15 cellular contexts compared by ENCODE assay signal in the genomic region with DNA sequence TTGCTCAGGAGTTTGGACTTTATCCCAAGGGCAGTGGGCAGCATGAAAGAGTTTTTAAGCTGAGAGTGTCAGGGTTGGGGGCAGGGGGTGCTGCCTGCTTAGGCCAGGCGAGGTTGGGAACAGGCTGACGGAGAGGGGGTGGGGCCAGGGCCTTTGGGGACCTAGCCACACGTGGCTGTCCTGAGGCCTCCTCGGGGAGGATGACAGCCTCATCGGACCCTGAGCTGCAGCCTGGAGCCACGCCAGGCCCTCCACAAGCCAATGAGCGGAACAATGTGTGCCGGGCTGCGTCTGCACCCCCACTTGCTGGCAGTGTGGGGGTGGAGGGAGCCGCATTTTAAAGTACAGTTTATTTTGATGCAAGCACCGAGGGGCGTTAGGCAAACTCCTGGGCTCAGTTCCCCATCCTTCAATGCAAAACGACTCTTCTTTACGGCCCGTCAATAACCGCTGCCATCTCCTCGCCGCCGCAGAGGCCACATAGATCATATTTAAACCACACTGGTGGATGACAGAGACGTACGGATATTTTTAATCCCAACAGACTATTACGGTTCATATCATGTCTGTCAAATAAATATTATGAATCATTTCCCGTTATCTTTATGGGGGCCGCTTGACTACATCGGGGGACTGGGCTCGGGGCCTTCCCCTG. TPM values are rescaled to one million over a fixed set of nuclear protein-coding genes. Genes with fewer than 3 reads are reported as not detected.
DNase-seq lines count a peak whose midpoint lies in the region; ATAC-seq and TF ChIP-seq lines count a peak whose summit lies in the region.
"Had no signal": no experiment of that assay in that cellular context is flagged by ENCODE, and none has a peak within 500 bp of the region (broad histone marks: within the 10 kb centered on the region; RNA-seq: fewer than 3 reads in every experiment).

No MANE protein-coding gene starts in this region.

- ATAC-seq in left lobe of liver (peak; percentile 43), HG03196 (IDR thresholded peaks at IDR 0.05; ENCODE audit: unreplicated experiment) (no peak)
- ATAC-seq in activated CD8-positive, alpha-beta memory T cell treated with anti-CD3 and anti-CD28 coated beads, Interleukin-2, amount 10 ng/mL, durations not matched to agents 7 days and 5 days, result no peak
- ATAC-seq: activated CD8-positive, alpha-beta T cell treated with anti-CD3 and anti-CD28 coated beads, Interleukin-2, amount 10 ng/mL, durations not matched to agents 7 days and 5 days; foreskin keratinocyte; PC-3 had no signal

- H3K4me3 ChIP-seq in H7 (ENCODE audit: insufficient read depth, low read depth, low read length), result no peak overlapping the region
- no peak overlapping the region for H3K4me3 ChIP-seq in SJCRH30

- no peak overlapping the region for H3K27ac ChIP-seq in SJCRH30
- H3K27ac ChIP-seq: foreskin keratinocyte had no signal

- H3K9me3 ChIP-seq in SJCRH30 (replicated peaks), result no peaks in the 10 kb centered on the region

- no peak overlapping the region for H3K4me3 Mint-ChIP-seq in nephron progenitor cell
- no peak overlapping the region for H3K4me3 Mint-ChIP-seq in activated T-cell treated with anti-CD3 and anti-CD28 coated beads, Interleukin-2, amount 50 U/mL, for 24 hours
- no peak overlapping the region for H3K4me3 Mint-ChIP-seq in activated CD8-positive, alpha-beta memory T cell treated with anti-CD3 and anti-CD28 coated beads, Interleukin-2, amount 10 ng/mL, durations not matched to agents 7 days and 5 days
- H3K4me3 Mint-ChIP-seq: activated CD8-positive, alpha-beta T cell treated with anti-CD3 and anti-CD28 coated beads, Interleukin-2, amount 10 ng/mL, durations not matched to agents 7 days and 5 days had no signal

- DNase-seq in H7, result peak; percentile 69
- peak; percentile 44 to 47 for DNase-seq in SJCRH30
- peak; percentile 94 for DNase-seq in left lobe of liver (ENCODE audit: low spot score)
- DNase-seq in posterior vena cava (ENCODE audit: low spot score), result peak; percentile 31
- DNase-seq in nephron progenitor cell, result no peak
- no peak for DNase-seq in activated T-cell treated with anti-CD3 and anti-CD28 coated beads, Interleukin-2, amount 50 U/mL, for 24 hours
- no peak for DNase-seq in activated CD8-positive, alpha-beta memory T cell treated with anti-CD3 and anti-CD28 coated beads, Interleukin-2, amount 10 ng/mL, durations not matched to agents 7 days and 5 days
- DNase-seq: activated CD8-positive, alpha-beta T cell treated with anti-CD3 and anti-CD28 coated beads, Interleukin-2, amount 10 ng/mL, durations not matched to agents 7 days and 5 days; amniotic stem cell; foreskin keratinocyte; midbrain; NCI-H226; PC-3 had no signal

- H3K27ac Mint-ChIP-seq in nephron progenitor cell, result no peak overlapping the region
- H3K27ac Mint-ChIP-seq in activated T-cell treated with anti-CD3 and anti-CD28 coated beads, Interleukin-2, amount 50 U/mL, for 24 hours, result no peak overlapping the region
- no peak overlapping the region for H3K27ac Mint-ChIP-seq in activated CD8-positive, alpha-beta memory T cell treated with anti-CD3 and anti-CD28 coated beads, Interleukin-2, amount 10 ng/mL, durations not matched to agents 7 days and 5 days
- H3K27ac Mint-ChIP-seq: activated CD8-positive, alpha-beta T cell treated with anti-CD3 and anti-CD28 coated beads, Interleukin-2, amount 10 ng/mL, durations not matched to agents 7 days and 5 days; activated T-helper 2 cell treated with anti-CD3 and anti-CD28 coated beads, Interferon-gamma antibody, Interleukin-2, Interleukin-4, amounts not matched to agents 10 μg/mL and 5 μg/mL and 100 μg/mL, durations not matched to agents 14 hours and 24 hours and 36 hours had no signal

- peaks cover 37% of the 10 kb centered on the region for H3K4me1 ChIP-seq in SJCRH30

- no peaks in the 10 kb centered on the region for H3K9me3 Mint-ChIP-seq in nephron progenitor cell
- H3K9me3 Mint-ChIP-seq in activated T-cell treated with anti-CD3 and anti-CD28 coated beads, Interleukin-2, amount 50 U/mL, for 24 hours, result no peaks in the 10 kb centered on the region
- H3K9me3 Mint-ChIP-seq in activated CD8-positive, alpha-beta memory T cell treated with anti-CD3 and anti-CD28 coated beads, Interleukin-2, amount 10 ng/mL, durations not matched to agents 7 days and 5 days (ENCODE audit: low read depth), result no peaks in the 10 kb centered on the region
- H3K9me3 Mint-ChIP-seq: activated T-helper 2 cell treated with anti-CD3 and anti-CD28 coated beads, Interferon-gamma antibody, Interleukin-2, Interleukin-4, amounts not matched to agents 10 μg/mL and 5 μg/mL and 100 μg/mL, durations not matched to agents 14 hours and 24 hours and 36 hours had no signal

- no peaks in the 10 kb centered on the region for H3K36me3 Mint-ChIP-seq in nephron progenitor cell (ENCODE audit: low read depth)
- H3K36me3 Mint-ChIP-seq in activated T-cell treated with anti-CD3 and anti-CD28 coated beads, Interleukin-2, amount 50 U/mL, for 24 hours (ENCODE audit: low read depth), result no peaks in the 10 kb centered on the region
- H3K36me3 Mint-ChIP-seq in activated CD8-positive, alpha-beta memory T cell treated with anti-CD3 and anti-CD28 coated beads, Interleukin-2, amount 10 ng/mL, durations not matched to agents 7 days and 5 days, result no peaks in the 10 kb centered on the region

- H3K4me1 Mint-ChIP-seq in nephron progenitor cell, result peaks cover 86% of the 10 kb centered on the region
- H3K4me1 Mint-ChIP-seq in activated T-cell treated with anti-CD3 and anti-CD28 coated beads, Interleukin-2, amount 50 U/mL, for 24 hours (ENCODE audit: low read depth), result peaks cover 8% of the 10 kb centered on the region
- peaks cover 2% of the 10 kb centered on the region for H3K4me1 Mint-ChIP-seq in activated CD8-positive, alpha-beta memory T cell treated with anti-CD3 and anti-CD28 coated beads, Interleukin-2, amount 10 ng/mL, durations not matched to agents 7 days and 5 days

- peaks cover 2% of the 10 kb centered on the region; the same call in 1 of the 2 replicates for H3K27me3 ChIP-seq in H7 (ENCODE audit: control insufficient read depth, insufficient read depth, low read length)
- peaks cover 17% of the 10 kb centered on the region for H3K27me3 ChIP-seq in SJCRH30

- TF ChIP-seq CTCF in nephron progenitor cell (IDR thresholded peaks at IDR 0.05), result no peak

- H3K36me3 ChIP-seq in H7 (replicated peaks; ENCODE audit: control insufficient read depth, insufficient read depth, low read length) (no peaks in the 10 kb centered on the region), SJCRH30 (no peaks in the 10 kb centered on the region)

- CTCF ChIA-PET in activated CD8-positive, alpha-beta memory T cell treated with anti-CD3 and anti-CD28 coated beads, Interleukin-2, amount 10 ng/mL, durations not matched to agents 7 days and 5 days (lab: Charles Lee), result interaction anchor here (1.2 kb wide), 1 partner anchor 22 kb away, joined by 3 read pairs; no protein-coding TSS in a partner anchor

- intact Hi-C loops in posterior vena cava (cut with DNase I), result loop anchor here in 1 of 2 donors (10.0 kb wide), 1 partner anchor 146 kb away; no protein-coding TSS in a partner anchor

- peaks cover 7% of the 10 kb centered on the region for H3K27me3 Mint-ChIP-seq in nephron progenitor cell (ENCODE audit: low read depth, poor library complexity)
- peaks cover 20% of the 10 kb centered on the region for H3K27me3 Mint-ChIP-seq in activated T-cell treated with anti-CD3 and anti-CD28 coated beads, Interleukin-2, amount 50 U/mL, for 24 hours
- peaks cover 29% of the 10 kb centered on the region for H3K27me3 Mint-ChIP-seq in activated CD8-positive, alpha-beta memory T cell treated with anti-CD3 and anti-CD28 coated beads, Interleukin-2, amount 10 ng/mL, durations not matched to agents 7 days and 5 days

RNA-seq across cellular contexts. Expression of gene RXRA, which starts 5.2 kb away (rescaled TPM):
- total RNA-seq in H7 (2014; rRNA removed; shearing (Covaris generic)), result 17.7 and 23.2 TPM in 2 replicates
- 37.0 and 39.1 TPM in 2 replicates for total RNA-seq in SJCRH30 (2014; rRNA removed; shearing (Covaris generic))
- total RNA-seq in left lobe of liver (163 TPM), posterior vena cava (10 to 100 TPM; 41.5 to 44.7 TPM)
- 1 to 10 TPM in 1 of 2 experiments, under 1 TPM in 1; 0.91 to 1.5 TPM for total RNA-seq in activated CD8-positive, alpha-beta memory T cell treated with anti-CD3 and anti-CD28 coated beads, Interleukin-2, amount 10 ng/mL, durations not matched to agents 7 days and 5 days

Comparison
In these comparisons a context has a peak if more than half of its experiments do, and no peak if none do; other contexts are left out.
1. DNase-seq: peak in H7 (single experiment), SJCRH30 (2 of 2), left lobe of liver (single experiment) and posterior vena cava (single experiment); none in nephron progenitor cell (single experiment), activated T-cell treated with anti-CD3 and anti-CD28 coated beads, Interleukin-2, amount 50 U/mL, for 24 hours (single experiment) and activated CD8-positive, alpha-beta memory T cell treated with anti-CD3 and anti-CD28 coated beads, Interleukin-2, amount 10 ng/mL, durations not matched to agents 7 days and 5 days (single experiment).